ENCODE assay signal across 15 cellular contexts in genomic region chr12:114213055-114213561, GRCh38.
DNase-seq lines count a peak whose midpoint lies in the region; TF ChIP-seq lines count a peak whose summit lies in the region.
"Had no signal": no experiment of that assay in that cellular context is flagged by ENCODE, and none has a peak within 500 bp of the region (broad histone marks: within the 10 kb centered on the region; RNA-seq: fewer than 3 reads in every experiment).

No MANE protein-coding gene starts in this region.

- H3K4me1 ChIP-seq in uterus, result no peaks in the 10 kb centered on the region
- H3K4me1 ChIP-seq: HAP-1, lower lobe of right lung had no signal

- no peaks in the 10 kb centered on the region for H3K27me3 ChIP-seq in uterus

- no peaks in the 10 kb centered on the region for H3K36me3 ChIP-seq in uterus
- H3K36me3 ChIP-seq: HAP-1, lower lobe of right lung had no signal

- no peaks in the 10 kb centered on the region for H3K9me3 Mint-ChIP-seq in HFFc6

- no peak overlapping the region for H3K4me3 Mint-ChIP-seq in HFFc6

- H3K27ac Mint-ChIP-seq in HFFc6, result no peak overlapping the region

- no peaks in the 10 kb centered on the region for H3K4me1 Mint-ChIP-seq in HFFc6 (ENCODE audit: low read depth)

- no peak for TF ChIP-seq POLR2A in uterus (IDR thresholded peaks at IDR 0.05)

- DNase-seq in HFFc6, result no peak
- peak; percentile 90 for DNase-seq in OCI-M1 (lab: John Stamatoyannopoulos, UW)
- DNase-seq in head of caudate nucleus, result peak in 25 of 42 donors; percentile 5 to 74 (median 20)
- DNase-seq in pons (ENCODE audit: low spot score), result peak; percentile 9
- DNase-seq in stimulated activated CD4-positive, alpha-beta T cell treated with anti-CD3 and anti-CD28 coated beads, Interleukin-12 subunit alpha, Interleukin-12 subunit beta, amount 100 ng/mL, for 4 hours, result no peak
- DNase-seq in uterus, result no peak
- DNase-seq in activated CD4-positive, CD25-positive, alpha-beta regulatory T cell treated with anti-CD3 and anti-CD28 coated beads, Interleukin-2, amount 50 U/mL, for 72 hours, result no peak
- DNase-seq in NCI-H1930 (lab: John Stamatoyannopoulos, UW), result no peak
- DNase-seq: activated naive CD4-positive, alpha-beta T cell treated with anti-CD3 and anti-CD28 coated beads, Interleukin-2, amount 50 U/mL, for 16 hours; lower lobe of right lung; MM.1S; NCI-H446; small intestine; substantia nigra had no signal

- peaks cover 27% of the 10 kb centered on the region for H3K27me3 Mint-ChIP-seq in HFFc6 (ENCODE audit: insufficient read depth)

- peak; percentile 35; the same call in 1 of the 2 replicates for TF ChIP-seq CTCF in HFFc6 (IDR thresholded peaks at IDR 0.05)
- TF ChIP-seq CTCF in uterus (IDR thresholded peaks at IDR 0.05), result no peak

- intact Hi-C loops in head of caudate nucleus (cut with DNase I), result no loop called here
- intact Hi-C loops in uterus (cut with DNase I; ENCODE audit: low total_unique reads), result no loop called here

- H3K4me3 ChIP-seq in uterus, result no peak overlapping the region
- H3K4me3 ChIP-seq: HAP-1, lower lobe of right lung had no signal

- no peaks in the 10 kb centered on the region for H3K36me3 Mint-ChIP-seq in HFFc6 (ENCODE audit: low read depth)

- no peak overlapping the region for H3K27ac ChIP-seq in uterus
- H3K27ac ChIP-seq: lower lobe of right lung had no signal

- no peaks in the 10 kb centered on the region for H3K9me3 ChIP-seq in uterus
- H3K9me3 ChIP-seq: HAP-1, lower lobe of right lung had no signal

Comparison
In these comparisons a context has a peak if more than half of its experiments do, and no peak if none do; other contexts are left out.
1. DNase-seq: peak in OCI-M1 (single experiment), head of caudate nucleus (25 of 42) and pons (single experiment); none in HFFc6 (single experiment), stimulated activated CD4-positive, alpha-beta T cell treated with anti-CD3 and anti-CD28 coated beads, Interleukin-12 subunit alpha, Interleukin-12 subunit beta, amount 100 ng/mL, for 4 hours (single experiment), uterus (0 of 2), activated CD4-positive, CD25-positive, alpha-beta regulatory T cell treated with anti-CD3 and anti-CD28 coated beads, Interleukin-2, amount 50 U/mL, for 72 hours (single experiment) and NCI-H1930 (0 of 2).